14 cellular contexts compared by ENCODE assay signal in genomic region chr6:43468240-43468639, GRCh38. TPM values are rescaled to one million over a fixed set of nuclear protein-coding genes. Genes with fewer than 3 reads are reported as not detected.
DNase-seq lines count a peak whose midpoint lies in the region; ATAC-seq and TF ChIP-seq lines count a peak whose summit lies in the region.
"Had no signal": no experiment of that assay in that cellular context is flagged by ENCODE, and none has a peak within 500 bp of the region (broad histone marks: within the 10 kb centered on the region; RNA-seq: fewer than 3 reads in every experiment).

No MANE protein-coding gene starts in this region.

- no peaks in the 10 kb centered on the region for H3K79me2 ChIP-seq in GM23338 (replicated peaks; ENCODE audit: insufficient read depth)

- H3K27ac ChIP-seq in GM23338 (ENCODE audit: low read depth) (no peak overlapping the region), left ventricle myocardium inferior (replicated peaks) (peak overlapping the region; percentile 84)
- H3K27ac ChIP-seq: BLaER1 had no signal

- intact Hi-C loops in left ventricle myocardium inferior (cut with micrococcal nuclease), result no loop called here

- DNase-seq in GM23338 (ENCODE audit: low spot score) (no peak), NCI-H524 (lab: John Stamatoyannopoulos, UW) (peak; percentile 40 to 77), left ventricle myocardium inferior (no peak), T-helper 17 cell (no peak)
- DNase-seq: CD4-positive, alpha-beta memory T cell; DMS153; NCI-H1105; NCI-H2107; NCI-H345; NCI-H526 treated with DMSO at 0.1 percent for 48 hours had no signal

- ATAC-seq in GM23338 (no peak), GM21390 (IDR thresholded peaks at IDR 0.05; ENCODE audit: unreplicated experiment) (no peak), T-helper 17 cell (no peak), GM19328 (IDR thresholded peaks at IDR 0.05; ENCODE audit: unreplicated experiment) (no peak)
- ATAC-seq: GM12878 had no signal

- no peaks in the 10 kb centered on the region for H3K27me3 ChIP-seq in GM23338 (ENCODE audit: insufficient read depth)
- H3K27me3 ChIP-seq in left ventricle myocardium inferior (ENCODE audit: low read depth), result peaks cover 23% of the 10 kb centered on the region
- H3K27me3 ChIP-seq: BLaER1 had no signal

- no peak overlapping the region for H3K4me2 ChIP-seq in GM23338
- H3K4me2 ChIP-seq: BLaER1 had no signal

- no peaks in the 10 kb centered on the region for H4K20me1 ChIP-seq in GM23338 (replicated peaks; ENCODE audit: insufficient read depth)
- H4K20me1 ChIP-seq: BLaER1 had no signal

- H3K9me3 ChIP-seq in left ventricle myocardium inferior (replicated peaks), result no peaks in the 10 kb centered on the region
- H3K9me3 ChIP-seq in T-helper 17 cell (ENCODE audit: control insufficient read depth, low read length, poor library complexity, severe bottlenecking), result no peaks in the 10 kb centered on the region
- H3K9me3 ChIP-seq: BLaER1 had no signal

- no peak overlapping the region for H3K4me3 Mint-ChIP-seq in GM23338
- no peak overlapping the region for H3K4me3 Mint-ChIP-seq in T-helper 17 cell
- H3K4me3 Mint-ChIP-seq: CD4-positive, alpha-beta memory T cell had no signal

- H3K4me3 ChIP-seq in GM23338, result no peak overlapping the region
- H3K4me3 ChIP-seq in left ventricle myocardium inferior, result no peak overlapping the region
- H3K4me3 ChIP-seq: BLaER1, GM12878 had no signal

- H3K4me1 ChIP-seq in GM23338 (ENCODE audit: insufficient read depth) (no peaks in the 10 kb centered on the region), left ventricle myocardium inferior (peaks cover 25% of the 10 kb centered on the region)
- H3K4me1 ChIP-seq: BLaER1 had no signal

- peaks cover 4% of the 10 kb centered on the region for H3K27me3 Mint-ChIP-seq in GM23338 (ENCODE audit: insufficient read depth, low read depth, poor library complexity)
- H3K27me3 Mint-ChIP-seq in T-helper 17 cell, result peaks cover 42% of the 10 kb centered on the region

- H3K9me2 ChIP-seq in GM23338 (ENCODE audit: insufficient read depth), result no peaks in the 10 kb centered on the region

- H3K36me3 Mint-ChIP-seq in GM23338 (ENCODE audit: low read depth), result no peaks in the 10 kb centered on the region
- peaks cover 4% of the 10 kb centered on the region for H3K36me3 Mint-ChIP-seq in T-helper 17 cell (ENCODE audit: low read depth)
- H3K36me3 Mint-ChIP-seq: CD4-positive, alpha-beta memory T cell had no signal

- H3K27ac Mint-ChIP-seq in GM23338 (no peak overlapping the region), T-helper 17 cell (no peak overlapping the region)
- H3K27ac Mint-ChIP-seq: CD4-positive, alpha-beta memory T cell had no signal

- TF ChIP-seq CTCF in GM23338 (conservative IDR thresholded peaks at IDR 0.05; ENCODE audit: low read depth in 2 of 2) (no peak), left ventricle myocardium inferior (IDR thresholded peaks at IDR 0.05; ENCODE audit: borderline replicate concordance) (no peak)

- no peaks in the 10 kb centered on the region for H3K36me3 ChIP-seq in GM23338 (ENCODE audit: insufficient read depth)
- no peaks in the 10 kb centered on the region for H3K36me3 ChIP-seq in left ventricle myocardium inferior
- H3K36me3 ChIP-seq: BLaER1 had no signal

- peak overlapping the region; percentile 97; the same call in 1 of the 2 replicates for H2AFZ ChIP-seq in GM23338

- H3K4me1 Mint-ChIP-seq in GM23338 (peaks cover 5% of the 10 kb centered on the region), T-helper 17 cell (peaks cover 2% of the 10 kb centered on the region)
- H3K4me1 Mint-ChIP-seq: CD4-positive, alpha-beta memory T cell had no signal

- H3F3A ChIP-seq in GM23338 (replicated peaks; ENCODE audit: low read depth), result no peaks in the 10 kb centered on the region

- no peaks in the 10 kb centered on the region for H3K9me3 Mint-ChIP-seq in GM23338

TF ChIP-seq in GM23338, 12 proteins besides CTCF, POLR2A, EP300 and RAD21 (continues in another document):
- TF ChIP-seq ETS1 (IDR thresholded peaks at IDR 0.05) (no peak), EZH2phosphoT487 (IDR thresholded peaks at IDR 0.05; ENCODE audit: unreplicated experiment) (no peak), CREB1 (CRISPR knock-in tag; IDR thresholded peaks at IDR 0.05; ENCODE audit: low read depth) (no peak), ZNF331 (CRISPR knock-in tag; IDR thresholded peaks at IDR 0.05; ENCODE audit: low read depth) (no peak)

RNA-seq across cellular contexts. Expression of gene TJAP1, which starts 9.1 kb away (rescaled TPM):
- 33.3 and 34.3 TPM in 2 replicates for total RNA-seq in GM23338 (2014; rRNA removed; shearing (Covaris generic))
- polyA plus RNA-seq in GM23338 (2016; fragmentation: Nextera tagmentation; extraction: Ambion mirVana), result 16.9 and 17.6 TPM in 2 replicates
- total RNA-seq in left ventricle myocardium inferior (24.1 TPM), T-helper 17 cell (10 to 100 TPM; 33.2 to 36.3 TPM)

RNA-seq across cellular contexts. Expression of gene DLK2, which starts 12.9 kb away (rescaled TPM):
- 0.16 and 0.21 TPM in 2 replicates for total RNA-seq in GM23338 (2014; rRNA removed; shearing (Covaris generic))
- polyA plus RNA-seq in GM23338 (2016; fragmentation: Nextera tagmentation; extraction: Ambion mirVana), result 0.47 and 0.57 TPM in 2 replicates
- 3.3 TPM for total RNA-seq in left ventricle myocardium inferior
- under 1 TPM; 0.25 to 0.89 TPM for total RNA-seq in T-helper 17 cell

RNA-seq across cellular contexts. Expression of gene ABCC10, which starts 40.9 kb away (rescaled TPM):
- 16.7 and 16.9 TPM in 2 replicates for total RNA-seq in GM23338 (2014; rRNA removed; shearing (Covaris generic))
- polyA plus RNA-seq in GM23338 (2016; fragmentation: Nextera tagmentation; extraction: Ambion mirVana), result 17.5 and 18.9 TPM in 2 replicates
- total RNA-seq in left ventricle myocardium inferior (11.7 TPM), T-helper 17 cell (10 to 100 TPM; 51.0 to 70.7 TPM)

RNA-seq across cellular contexts. Expression of gene LRRC73, which starts 41.9 kb away (rescaled TPM):
- 0.08 and 0.59 TPM in 2 replicates for total RNA-seq in GM23338 (2014; rRNA removed; shearing (Covaris generic))
- 0.26 TPM in 1 of 2 replicates, not detected in the other for polyA plus RNA-seq in GM23338 (2016; fragmentation: Nextera tagmentation; extraction: Ambion mirVana)
- total RNA-seq in left ventricle myocardium inferior, result 1.6 TPM
- under 1 TPM; 0.37 TPM for total RNA-seq in T-helper 17 cell
- polyA plus RNA-seq: CD4-positive, alpha-beta memory T cell; GM12878 had no signal

RNA-seq across cellular contexts. Expression of gene YIPF3, which starts 48.5 kb away (rescaled TPM):
- 94.3 and 119 TPM in 2 replicates for total RNA-seq in GM23338 (2014; rRNA removed; shearing (Covaris generic))
- polyA plus RNA-seq in GM23338 (2016; fragmentation: Nextera tagmentation; extraction: Ambion mirVana), result 60.6 and 64.4 TPM in 2 replicates
- total RNA-seq in left ventricle myocardium inferior (69.9 TPM), T-helper 17 cell (10 to 100 TPM; 50.5 to 55.9 TPM)

Comparison
In these comparisons a context has a peak if more than half of its experiments do, and no peak if none do; other contexts are left out.
1. DNase-seq: peak in NCI-H524 (2 of 2); none in GM23338 (single experiment), left ventricle myocardium inferior (single experiment) and T-helper 17 cell (0 of 3).